26 cellular contexts compared by ENCODE assay signal in genomic region chr9:113387560-113388230, GRCh38. TPM values are rescaled to one million over a fixed set of nuclear protein-coding genes. Genes with fewer than 3 reads are reported as not detected.
A peak's percentile ranks its signal among the peaks of the same experiment; 100 is the strongest.
DNase-seq lines count a peak whose midpoint lies in the region; ATAC-seq, FAIRE-seq and TF ChIP-seq lines count a peak whose summit lies in the region.
"Had no signal": no experiment of that assay in that cellular context is flagged by ENCODE, and none has a peak within 500 bp of the region (broad histone marks: within the 10 kb centered on the region; RNA-seq: fewer than 3 reads in every experiment).

No MANE protein-coding gene starts in this region.

- in situ Hi-C loops in HepG2 (cut with HindIII; ENCODE audit: extremely low pct_ligation_motif_present, low pct_unique_long_range_greater_than_20kb): no loop called here

- no TSS peak for BruUV-seq in HepG2 (replicated peaks; lab: Mats Ljungman, UMichigan)

- H3K27me3 ChIP-seq in BLaER1 (no peaks in the 10 kb centered on the region), HepG2 (ENCODE audit: control insufficient read depth in 1 of 2, insufficient read depth in 2 of 2, low read length in 2 of 2) (no peaks in the 10 kb centered on the region)
- H3K27me3 ChIP-seq: ascending aorta had no signal

- POLR2A ChIA-PET in HepG2 (lab: Yijun Ruan, JAX): interaction anchor here (0.8 to 3.1 kb wide), 17 partner anchors 8 to 113 kb away, joined by 3 to 29 read pairs (median 4); partner anchors contain the start of genes ALAD, C9orf43, CDC26 and HDHD3

- H3K27ac Mint-ChIP-seq in progenitor cell of endocrine pancreas: peak overlapping the region; percentile 98
- H3K27ac Mint-ChIP-seq: activated naive CD4-positive, alpha-beta T cell treated with anti-CD3 and anti-CD28 coated beads, Interleukin-2, amount 10 ng/mL, durations not matched to agents 7 days and 5 days; CD4-positive, alpha-beta T cell; stimulated activated naive CD8-positive, alpha-beta T cell treated with anti-CD3 and anti-CD28 coated beads, Interleukin-15, amount 100 ng/mL, for 72 hours had no signal

- H3K9ac ChIP-seq in BLaER1 (peak overlapping the region; percentile 59), HepG2 (ENCODE audit: insufficient read depth, low read depth, low read length) (peak overlapping the region; percentile 71)

- H3K4me2 ChIP-seq in BLaER1 (0 out of 2 replicates have a peak overlapping the region, but pooled peaks have one; percentile 31), HepG2 (ENCODE audit: low read depth, low read length) (peak overlapping the region; percentile 77)

- H3K27ac ChIP-seq in BLaER1: peak overlapping the region; percentile 33
- peak overlapping the region; percentile 97 for H3K27ac ChIP-seq in HepG2 (ENCODE audit: extremely low read length, insufficient read depth, low read length)
- H3K27ac ChIP-seq: ascending aorta, psoas muscle had no signal

- peak; percentile 35 for DNase-seq in SW480 (ENCODE audit: low spot score)
- DNase-seq in HepG2 (ENCODE audit: low spot score): peak; percentile 91
- peak; percentile 34 for DNase-seq in progenitor cell of endocrine pancreas (ENCODE audit: low spot score, unreplicated experiment)
- no peak for DNase-seq in activated CD4-positive, CD25-positive, alpha-beta regulatory T cell treated with anti-CD3 and anti-CD28 coated beads, Interleukin-2, amount 50 U/mL, for 72 hours
- DNase-seq in NCI-H748 (lab: John Stamatoyannopoulos, UW; ENCODE audit: unreplicated experiment): no peak
- no peak for DNase-seq in LoVo (ENCODE audit: low spot score)
- DNase-seq: activated CD4-positive, alpha-beta T cell treated with anti-CD3 and anti-CD28 coated beads for 1 hour; activated naive CD4-positive, alpha-beta T cell treated with anti-CD3 and anti-CD28 coated beads, Interleukin-2, amount 10 ng/mL, durations not matched to agents 7 days and 5 days; activated T-cell treated with anti-CD3 and anti-CD28 coated beads, Interleukin-2, amount 50 U/mL, for 4 hours; CD4-positive, alpha-beta T cell; DND-41; effector CD8-positive, alpha-beta T cell; NCI-H1105 treated with DMSO at 0.1 percent for 48 hours; NCI-H2107; NCI-H510A; psoas muscle; stimulated activated CD4-positive, alpha-beta T cell treated with anti-CD3 and anti-CD28 coated beads, Interleukin-4, amount 100 ng/mL, for 1 hour; stimulated activated naive CD8-positive, alpha-beta T cell treated with anti-CD3 and anti-CD28 coated beads, Interleukin-15, amount 100 ng/mL, for 72 hours; T1000 had no signal

- H3K4me3 ChIP-seq in BLaER1: no peak overlapping the region
- peak overlapping the region; percentile 17 to 51 (median 35); a peak in 4 of 6 replicates for H3K4me3 ChIP-seq in HepG2 (replicated peaks in 1 of 3; ENCODE audit: insufficient read depth in 1 of 3, low read depth in 2 of 3, low read length in 3 of 3)
- H3K4me3 ChIP-seq: ascending aorta, HAP-1, psoas muscle had no signal

- ATAC-seq in HepG2 (peak; percentile 95), GM19035 (IDR thresholded peaks at IDR 0.05; ENCODE audit: unreplicated experiment) (no peak)
- ATAC-seq: activated T-cell treated with anti-CD3 and anti-CD28 coated beads, Interleukin-2, amount 50 U/mL, for 4 hours; psoas muscle; stimulated activated naive CD8-positive, alpha-beta T cell treated with anti-CD3 and anti-CD28 coated beads, Interleukin-15, amount 100 ng/mL, for 72 hours had no signal

- no peaks in the 10 kb centered on the region for H3K27me3 Mint-ChIP-seq in progenitor cell of endocrine pancreas
- H3K27me3 Mint-ChIP-seq: activated naive CD4-positive, alpha-beta T cell treated with anti-CD3 and anti-CD28 coated beads, Interleukin-2, amount 10 ng/mL, durations not matched to agents 7 days and 5 days; CD4-positive, alpha-beta T cell; stimulated activated naive CD8-positive, alpha-beta T cell treated with anti-CD3 and anti-CD28 coated beads, Interleukin-15, amount 100 ng/mL, for 72 hours had no signal

- H3K4me3 Mint-ChIP-seq in progenitor cell of endocrine pancreas (ENCODE audit: low read depth): peak overlapping the region; percentile 42
- H3K4me3 Mint-ChIP-seq: activated naive CD4-positive, alpha-beta T cell treated with anti-CD3 and anti-CD28 coated beads, Interleukin-2, amount 10 ng/mL, durations not matched to agents 7 days and 5 days; activated T-cell treated with anti-CD3 and anti-CD28 coated beads, Interleukin-2, amount 50 U/mL, for 4 hours; CD4-positive, alpha-beta T cell; stimulated activated naive CD8-positive, alpha-beta T cell treated with anti-CD3 and anti-CD28 coated beads, Interleukin-15, amount 100 ng/mL, for 72 hours had no signal

- H3K4me1 ChIP-seq in BLaER1 (peaks cover 12% of the 10 kb centered on the region), HepG2 (ENCODE audit: insufficient read depth, low read length) (peaks cover 86% of the 10 kb centered on the region)
- H3K4me1 ChIP-seq: ascending aorta, HAP-1, psoas muscle had no signal

- TF ChIP-seq RAD21 in HepG2 (CRISPR knock-in tag; IDR thresholded peaks at IDR 0.05): 0 out of 2 replicates have a peak, but pooled peaks have one; percentile 29

- H3K9me3 ChIP-seq in BLaER1 (no peaks in the 10 kb centered on the region), HepG2 (ENCODE audit: low read length) (no peaks in the 10 kb centered on the region)
- H3K9me3 ChIP-seq: ascending aorta, HAP-1, psoas muscle had no signal

- no peak overlapping the region for H2AFZ ChIP-seq in HepG2 (ENCODE audit: low read length)

- no peaks in the 10 kb centered on the region for H4K20me1 ChIP-seq in BLaER1
- no peaks in the 10 kb centered on the region for H4K20me1 ChIP-seq in HepG2 (ENCODE audit: insufficient read depth, low read length)

- peak; percentile 63 to 65 for TF ChIP-seq POLR2A in HepG2 (IDR thresholded peaks at IDR 0.05; ENCODE audit: insufficient read depth in 1 of 2, low read depth in 2 of 2, low read length in 2 of 2)

- CTCF ChIA-PET in HepG2 (lab: Yijun Ruan, JAX; ENCODE audit: low intra/inter-chr PET ratio, low total read pairs): interaction anchor here (1.8 kb wide), 1 partner anchor 14 kb away, joined by 4 read pairs; the partner anchor contains the start of gene ALAD

- intact Hi-C loops in HepG2 (cut with micrococcal nuclease; ENCODE audit: unreplicated experiment): no loop called here

- H3K4me1 Mint-ChIP-seq in progenitor cell of endocrine pancreas (ENCODE audit: low read depth): peaks cover 35% of the 10 kb centered on the region
- H3K4me1 Mint-ChIP-seq: activated naive CD4-positive, alpha-beta T cell treated with anti-CD3 and anti-CD28 coated beads, Interleukin-2, amount 10 ng/mL, durations not matched to agents 7 days and 5 days; stimulated activated naive CD8-positive, alpha-beta T cell treated with anti-CD3 and anti-CD28 coated beads, Interleukin-15, amount 100 ng/mL, for 72 hours had no signal

- H3K79me2 ChIP-seq in HepG2 (ENCODE audit: insufficient read depth, low read length): no peaks in the 10 kb centered on the region

- peaks cover 73% of the 10 kb centered on the region for H3K36me3 ChIP-seq in BLaER1
- H3K36me3 ChIP-seq in HepG2 (replicated peaks in 1 of 2; ENCODE audit: control insufficient read depth in 1 of 2, insufficient read depth in 2 of 2, low read length in 2 of 2): peaks cover 15 to 41% of the 10 kb centered on the region in 2 experiments

- peaks cover 24% of the 10 kb centered on the region for H3K36me3 Mint-ChIP-seq in progenitor cell of endocrine pancreas (ENCODE audit: insufficient read depth)

- H3K9me3 Mint-ChIP-seq in progenitor cell of endocrine pancreas (ENCODE audit: low read depth): peaks cover 7% of the 10 kb centered on the region
- H3K9me3 Mint-ChIP-seq: activated naive CD4-positive, alpha-beta T cell treated with anti-CD3 and anti-CD28 coated beads, Interleukin-2, amount 10 ng/mL, durations not matched to agents 7 days and 5 days; activated T-cell treated with anti-CD3 and anti-CD28 coated beads, Interleukin-2, amount 50 U/mL, for 4 hours; CD4-positive, alpha-beta T cell; stimulated activated naive CD8-positive, alpha-beta T cell treated with anti-CD3 and anti-CD28 coated beads, Interleukin-15, amount 100 ng/mL, for 72 hours had no signal

- 0 out of 2 replicates have a peak, but pooled peaks have one; percentile 18 for TF ChIP-seq CTCF in HepG2 (CRISPR knock-in tag; IDR thresholded peaks at IDR 0.05)
- no peak for TF ChIP-seq CTCF in progenitor cell of endocrine pancreas (IDR thresholded peaks at IDR 0.05; ENCODE audit: unreplicated experiment)

- peak; percentile 99 for FAIRE-seq in HepG2 (lab: Jason Lieb, UNC)
- FAIRE-seq: frontal cortex had no signal

- TF ChIP-seq EP300 in HepG2 (IDR thresholded peaks at IDR 0.05; ENCODE audit: low read depth in 2 of 2, low read length in 2 of 2) (peak; percentile 41 to 83; a peak in 3 of 4 replicates), HepG2 (CRISPR knock-in tag; IDR thresholded peaks at IDR 0.05; ENCODE audit: borderline replicate concordance) (0 out of 2 replicates have a peak, but pooled peaks have one; percentile 11)

- WGBS in HepG2 (ENCODE audit: low lambda C conversion rate): 3% methylated on average over 9 of the region's 9 CpGs

RNA-seq across cellular contexts. Expression of gene HDHD3, which starts 10.9 kb away (rescaled TPM):
- total RNA-seq in HepG2 (2016; rRNA removed; fragmentation: Illumina TruSeq; extraction: Trizol) (23.0 and 23.1 TPM in 2 replicates), progenitor cell of endocrine pancreas (77.4 and 83.9 TPM in 2 replicates)
- 9.0 and 12.1 TPM in 2 replicates for total RNA-seq in HepG2 (2016; cell fraction: cytosol; rRNA removed; fragmentation: Illumina TruSeq; extraction: Trizol; ENCODE audit: low read depth)
- total RNA-seq in HepG2 (2016; cell fraction: insoluble cytoplasmic fraction; rRNA removed; fragmentation: Illumina TruSeq; extraction: Trizol): 24.5 and 26.6 TPM in 2 replicates
- 14.8 and 21.9 TPM in 2 replicates for total RNA-seq in HepG2 (2016; cell fraction: membrane; rRNA removed; fragmentation: Illumina TruSeq; extraction: Trizol)
- total RNA-seq in HepG2 (2016; cell fraction: nucleus; rRNA removed; fragmentation: Illumina TruSeq; extraction: Trizol): 20.3 and 23.2 TPM in 2 replicates
- polyA plus RNA-seq in HepG2 (2011; rRNA removed): 38.5 and 52.1 TPM in 2 replicates
- polyA plus RNA-seq in HepG2 (2011; cell fraction: cytosol; rRNA removed): 42.5 and 45.1 TPM in 2 replicates
- polyA plus RNA-seq in HepG2 (2011; cell fraction: nucleus; rRNA removed): 48.3 and 66.3 TPM in 2 replicates
- polyA plus RNA-seq in HepG2 (2012): 22.4 and 28.2 TPM in 2 replicates
- 3.9 and 7.9 TPM in 2 replicates for polyA plus RNA-seq in HepG2 (2016; cell fraction: cytosol; fragmentation: Illumina TruSeq; extraction: Trizol; ENCODE audit: low read depth)
- 21.1 and 26.6 TPM in 2 replicates for polyA plus RNA-seq in HepG2 (2016; cell fraction: insoluble cytoplasmic fraction; fragmentation: Illumina TruSeq; extraction: Trizol; ENCODE audit: low read depth)
- 9.6 and 14.6 TPM in 2 replicates for polyA plus RNA-seq in HepG2 (2016; cell fraction: membrane; fragmentation: Illumina TruSeq; extraction: Trizol; ENCODE audit: low read depth)
- polyA plus RNA-seq in HepG2 (2016; cell fraction: nucleus; fragmentation: Illumina TruSeq; extraction: Trizol; ENCODE audit: insufficient read depth, low read depth): 59.1 and 62.1 TPM in 2 replicates
- polyA minus RNA-seq in HepG2 (2011; rRNA and poly(A)+ RNA removed; ENCODE audit: low replicate concordance): 23.3 and 44.1 TPM in 2 replicates
- 15.5 and 15.6 TPM in 2 replicates for polyA minus RNA-seq in HepG2 (2011; cell fraction: cytosol; rRNA and poly(A)+ RNA removed)
- polyA minus RNA-seq in HepG2 (2011; cell fraction: nucleus; rRNA and poly(A)+ RNA removed): 18.0 and 26.0 TPM in 2 replicates

RNA-seq across cellular contexts. Expression of gene ALAD, which starts 13.4 kb away (rescaled TPM):
- 21.8 and 23.0 TPM in 2 replicates for total RNA-seq in HepG2 (2016; rRNA removed; fragmentation: Illumina TruSeq; extraction: Trizol)
- 5.0 and 5.9 TPM in 2 replicates for total RNA-seq in HepG2 (2016; cell fraction: cytosol; rRNA removed; fragmentation: Illumina TruSeq; extraction: Trizol; ENCODE audit: low read depth)
- 21.5 and 22.8 TPM in 2 replicates for total RNA-seq in HepG2 (2016; cell fraction: insoluble cytoplasmic fraction; rRNA removed; fragmentation: Illumina TruSeq; extraction: Trizol)
- 9.1 and 9.2 TPM in 2 replicates for total RNA-seq in HepG2 (2016; cell fraction: membrane; rRNA removed; fragmentation: Illumina TruSeq; extraction: Trizol)
- total RNA-seq in HepG2 (2016; cell fraction: nucleus; rRNA removed; fragmentation: Illumina TruSeq; extraction: Trizol): 16.1 and 20.0 TPM in 2 replicates
- polyA plus RNA-seq in HepG2 (2011; rRNA removed): 30.1 and 40.5 TPM in 2 replicates
- 15.7 and 16.1 TPM in 2 replicates for polyA plus RNA-seq in HepG2 (2011; cell fraction: cytosol; rRNA removed)
- 75.9 and 98.7 TPM in 2 replicates for polyA plus RNA-seq in HepG2 (2011; cell fraction: nucleus; rRNA removed)
- polyA plus RNA-seq in HepG2 (2012): 48.3 and 58.9 TPM in 2 replicates
- polyA plus RNA-seq in HepG2 (2016; cell fraction: cytosol; fragmentation: Illumina TruSeq; extraction: Trizol; ENCODE audit: low read depth): 6.7 and 7.3 TPM in 2 replicates
- 21.4 and 28.7 TPM in 2 replicates for polyA plus RNA-seq in HepG2 (2016; cell fraction: insoluble cytoplasmic fraction; fragmentation: Illumina TruSeq; extraction: Trizol; ENCODE audit: low read depth)
- polyA plus RNA-seq in HepG2 (2016; cell fraction: membrane; fragmentation: Illumina TruSeq; extraction: Trizol; ENCODE audit: low read depth): 8.7 and 9.0 TPM in 2 replicates
- polyA plus RNA-seq in HepG2 (2016; cell fraction: nucleus; fragmentation: Illumina TruSeq; extraction: Trizol; ENCODE audit: insufficient read depth, low read depth): 44.4 and 47.1 TPM in 2 replicates
- 22.4 and 56.5 TPM in 2 replicates for polyA minus RNA-seq in HepG2 (2011; rRNA and poly(A)+ RNA removed; ENCODE audit: low replicate concordance)
- 9.6 and 11.1 TPM in 2 replicates for polyA minus RNA-seq in HepG2 (2011; cell fraction: cytosol; rRNA and poly(A)+ RNA removed)
- polyA minus RNA-seq in HepG2 (2011; cell fraction: nucleus; rRNA and poly(A)+ RNA removed): 31.4 and 34.3 TPM in 2 replicates
- 59.3 and 64.3 TPM in 2 replicates for total RNA-seq in progenitor cell of endocrine pancreas

RNA-seq across cellular contexts. Expression of gene POLE3, which starts 22.8 kb away (rescaled TPM):
- total RNA-seq in HepG2 (2016; rRNA removed; fragmentation: Illumina TruSeq; extraction: Trizol): 77.2 and 93.1 TPM in 2 replicates
- total RNA-seq in HepG2 (2016; cell fraction: cytosol; rRNA removed; fragmentation: Illumina TruSeq; extraction: Trizol; ENCODE audit: low read depth): 16.4 and 16.7 TPM in 2 replicates
- 79.2 and 96.3 TPM in 2 replicates for total RNA-seq in HepG2 (2016; cell fraction: insoluble cytoplasmic fraction; rRNA removed; fragmentation: Illumina TruSeq; extraction: Trizol)
- 47.2 and 48.0 TPM in 2 replicates for total RNA-seq in HepG2 (2016; cell fraction: membrane; rRNA removed; fragmentation: Illumina TruSeq; extraction: Trizol)
- 34.4 and 38.5 TPM in 2 replicates for total RNA-seq in HepG2 (2016; cell fraction: nucleus; rRNA removed; fragmentation: Illumina TruSeq; extraction: Trizol)
- 25.9 and 36.0 TPM in 2 replicates for polyA plus RNA-seq in HepG2 (2011; rRNA removed)
- 23.9 and 28.7 TPM in 2 replicates for polyA plus RNA-seq in HepG2 (2011; cell fraction: cytosol; rRNA removed)
- 30.3 and 34.7 TPM in 2 replicates for polyA plus RNA-seq in HepG2 (2011; cell fraction: nucleus; rRNA removed)
- polyA plus RNA-seq in HepG2 (2012): 17.9 and 29.2 TPM in 2 replicates
- polyA plus RNA-seq in HepG2 (2016; cell fraction: cytosol; fragmentation: Illumina TruSeq; extraction: Trizol; ENCODE audit: low read depth): 15.0 and 17.3 TPM in 2 replicates
- 103 and 111 TPM in 2 replicates for polyA plus RNA-seq in HepG2 (2016; cell fraction: insoluble cytoplasmic fraction; fragmentation: Illumina TruSeq; extraction: Trizol; ENCODE audit: low read depth)
- polyA plus RNA-seq in HepG2 (2016; cell fraction: membrane; fragmentation: Illumina TruSeq; extraction: Trizol; ENCODE audit: low read depth): 40.3 and 43.4 TPM in 2 replicates
- polyA plus RNA-seq in HepG2 (2016; cell fraction: nucleus; fragmentation: Illumina TruSeq; extraction: Trizol; ENCODE audit: insufficient read depth, low read depth): 75.6 and 79.1 TPM in 2 replicates
- polyA minus RNA-seq in HepG2 (2011; rRNA and poly(A)+ RNA removed; ENCODE audit: low replicate concordance): 17.7 and 85.1 TPM in 2 replicates
- 7.1 and 10.4 TPM in 2 replicates for polyA minus RNA-seq in HepG2 (2011; cell fraction: cytosol; rRNA and poly(A)+ RNA removed)
- 12.1 and 14.3 TPM in 2 replicates for polyA minus RNA-seq in HepG2 (2011; cell fraction: nucleus; rRNA and poly(A)+ RNA removed)
- total RNA-seq in progenitor cell of endocrine pancreas: 36.6 and 40.5 TPM in 2 replicates

RNA-seq across cellular contexts. Expression of gene C9orf43, which starts 22.9 kb away (rescaled TPM):
- total RNA-seq in HepG2 (2016; rRNA removed; fragmentation: Illumina TruSeq; extraction: Trizol) (0.18 and 0.31 TPM in 2 replicates), progenitor cell of endocrine pancreas (0.51 and 1.6 TPM in 2 replicates)
- total RNA-seq in HepG2 (2016; cell fraction: cytosol; rRNA removed; fragmentation: Illumina TruSeq; extraction: Trizol; ENCODE audit: low read depth): 1.0 and 1.1 TPM in 2 replicates
- total RNA-seq in HepG2 (2016; cell fraction: insoluble cytoplasmic fraction; rRNA removed; fragmentation: Illumina TruSeq; extraction: Trizol): 0.22 and 0.30 TPM in 2 replicates
- total RNA-seq in HepG2 (2016; cell fraction: membrane; rRNA removed; fragmentation: Illumina TruSeq; extraction: Trizol): 0.86 and 1.2 TPM in 2 replicates
- 0.31 and 0.34 TPM in 2 replicates for total RNA-seq in HepG2 (2016; cell fraction: nucleus; rRNA removed; fragmentation: Illumina TruSeq; extraction: Trizol)
- polyA plus RNA-seq in HepG2 (2011; rRNA removed): 0.14 and 0.24 TPM in 2 replicates
- polyA plus RNA-seq in HepG2 (2011; cell fraction: cytosol; rRNA removed): 0.13 and 0.21 TPM in 2 replicates
- 0.13 and 0.16 TPM in 2 replicates for polyA plus RNA-seq in HepG2 (2011; cell fraction: nucleus; rRNA removed)
- polyA plus RNA-seq in HepG2 (2012): 0.16 and 0.21 TPM in 2 replicates
- polyA plus RNA-seq in HepG2 (2016; cell fraction: cytosol; fragmentation: Illumina TruSeq; extraction: Trizol; ENCODE audit: low read depth): 0.17 and 0.55 TPM in 2 replicates
- 0.55 and 0.64 TPM in 2 replicates for polyA plus RNA-seq in HepG2 (2016; cell fraction: insoluble cytoplasmic fraction; fragmentation: Illumina TruSeq; extraction: Trizol; ENCODE audit: low read depth)
- 0.66 and 0.74 TPM in 2 replicates for polyA plus RNA-seq in HepG2 (2016; cell fraction: membrane; fragmentation: Illumina TruSeq; extraction: Trizol; ENCODE audit: low read depth)
- 0.22 and 0.23 TPM in 2 replicates for polyA plus RNA-seq in HepG2 (2016; cell fraction: nucleus; fragmentation: Illumina TruSeq; extraction: Trizol; ENCODE audit: insufficient read depth, low read depth)
- polyA minus RNA-seq in HepG2 (2011; rRNA and poly(A)+ RNA removed; ENCODE audit: low replicate concordance): 0.46 and 3.7 TPM in 2 replicates
- polyA minus RNA-seq in HepG2 (2011; cell fraction: cytosol; rRNA and poly(A)+ RNA removed): 0.26 and 0.30 TPM in 2 replicates
- polyA minus RNA-seq in HepG2 (2011; cell fraction: nucleus; rRNA and poly(A)+ RNA removed): 0.77 and 0.99 TPM in 2 replicates
- total RNA-seq: ascending aorta had no signal

RNA-seq across cellular contexts. Expression of gene BSPRY, which starts 38.4 kb away (rescaled TPM):
- total RNA-seq in HepG2 (2016; rRNA removed; fragmentation: Illumina TruSeq; extraction: Trizol) (0.09 and 0.13 TPM in 2 replicates), progenitor cell of endocrine pancreas (18.8 and 19.7 TPM in 2 replicates)
- 0.09 TPM in 1 of 2 replicates, not detected in the other for total RNA-seq in HepG2 (2016; cell fraction: cytosol; rRNA removed; fragmentation: Illumina TruSeq; extraction: Trizol; ENCODE audit: low read depth)
- 0.17 and 0.18 TPM in 2 replicates for total RNA-seq in HepG2 (2016; cell fraction: insoluble cytoplasmic fraction; rRNA removed; fragmentation: Illumina TruSeq; extraction: Trizol)
- total RNA-seq in HepG2 (2016; cell fraction: membrane; rRNA removed; fragmentation: Illumina TruSeq; extraction: Trizol): 0.06 and 0.21 TPM in 2 replicates
- total RNA-seq in HepG2 (2016; cell fraction: nucleus; rRNA removed; fragmentation: Illumina TruSeq; extraction: Trizol): 0.19 and 0.22 TPM in 2 replicates
- polyA plus RNA-seq in HepG2 (2011; rRNA removed): 0.26 and 0.37 TPM in 2 replicates
- 0.31 and 0.40 TPM in 2 replicates for polyA plus RNA-seq in HepG2 (2011; cell fraction: cytosol; rRNA removed)
- polyA plus RNA-seq in HepG2 (2011; cell fraction: nucleus; rRNA removed): 0.53 and 0.57 TPM in 2 replicates
- 0.20 and 0.25 TPM in 2 replicates for polyA plus RNA-seq in HepG2 (2012)
- 0.07 and 0.14 TPM in 2 replicates for polyA plus RNA-seq in HepG2 (2016; cell fraction: cytosol; fragmentation: Illumina TruSeq; extraction: Trizol; ENCODE audit: low read depth)
- 0.10 TPM in 1 of 2 replicates, not detected in the other for polyA plus RNA-seq in HepG2 (2016; cell fraction: insoluble cytoplasmic fraction; fragmentation: Illumina TruSeq; extraction: Trizol; ENCODE audit: low read depth)
- polyA plus RNA-seq in HepG2 (2016; cell fraction: membrane; fragmentation: Illumina TruSeq; extraction: Trizol; ENCODE audit: low read depth): 0.08 and 0.09 TPM in 2 replicates
- 0.47 TPM in 1 of 2 replicates, not detected in the other for polyA plus RNA-seq in HepG2 (2016; cell fraction: nucleus; fragmentation: Illumina TruSeq; extraction: Trizol; ENCODE audit: insufficient read depth, low read depth)
- 0.12 TPM in 1 of 2 replicates, not detected in the other for polyA minus RNA-seq in HepG2 (2011; rRNA and poly(A)+ RNA removed; ENCODE audit: low replicate concordance)
- polyA minus RNA-seq in HepG2 (2011; cell fraction: cytosol; rRNA and poly(A)+ RNA removed): not detected in 2 replicates
- polyA minus RNA-seq in HepG2 (2011; cell fraction: nucleus; rRNA and poly(A)+ RNA removed): 0.25 TPM in 1 of 2 replicates, not detected in the other
- total RNA-seq: ascending aorta; CD4-positive, alpha-beta T cell; psoas muscle had no signal
- polyA plus RNA-seq: AG04450, neural cell had no signal

Comparison
In these comparisons a context has a peak if more than half of its experiments do, and no peak if none do; other contexts are left out.
1. DNase-seq: peak in SW480 (single experiment), HepG2 (single experiment) and progenitor cell of endocrine pancreas (single experiment); none in activated CD4-positive, CD25-positive, alpha-beta regulatory T cell treated with anti-CD3 and anti-CD28 coated beads, Interleukin-2, amount 50 U/mL, for 72 hours (single experiment), NCI-H748 (single experiment) and LoVo (single experiment).